In the genomic region with DNA sequence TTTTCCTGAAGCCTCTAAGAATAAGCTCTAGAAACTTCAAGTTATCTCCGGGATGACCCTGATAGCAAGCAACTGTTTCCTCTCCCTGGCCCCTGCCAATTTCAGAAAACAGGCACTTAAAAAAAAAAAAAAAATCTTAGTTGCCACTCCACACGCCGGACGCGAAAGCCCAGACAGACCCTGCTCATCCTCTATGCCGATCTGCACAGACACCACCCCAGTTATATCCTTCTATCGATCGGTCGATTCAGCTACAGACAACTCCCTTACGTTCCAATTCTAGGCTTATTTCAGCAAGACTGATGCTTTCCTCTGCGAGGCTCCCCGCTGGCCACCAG, we compare ENCODE assay signal across 8 cellular contexts. TPM values are rescaled to one million over a fixed set of nuclear protein-coding genes. Genes with fewer than 3 reads are reported as not detected.
A peak's percentile ranks its signal among the peaks of the same experiment; 100 is the strongest.
DNase-seq lines count a peak whose midpoint lies in the region; ATAC-seq lines count a peak whose summit lies in the region.

No MANE protein-coding gene starts in this region.

- intact Hi-C loops in activated T-helper 1 cell treated with anti-CD3 and anti-CD28 coated beads, Interleukin-12 subunit alpha, Interleukin-12 subunit beta, Interleukin-2, Interleukin-4 antibody, amounts not matched to agents 30 ng/mL and 10 ng/mL and 1 ng/mL, durations not matched to agents 14 hours and 24 hours and 36 hours (cut with micrococcal nuclease): loop anchor here (1.0 to 2.0 kb wide), 3 partner anchors 329 to 395 kb away; partner anchors contain the start of gene ENSA

- peaks cover 19% of the 10 kb centered on the region for H3K4me1 Mint-ChIP-seq in activated T-helper 1 cell treated with anti-CD3 and anti-CD28 coated beads, Interleukin-12 subunit alpha, Interleukin-12 subunit beta, Interleukin-2, Interleukin-4 antibody, amounts not matched to agents 30 ng/mL and 10 ng/mL and 1 ng/mL, durations not matched to agents 14 hours and 24 hours and 36 hours (ENCODE audit: low read depth)

- no peaks in the 10 kb centered on the region for H3K4me1 ChIP-seq in iPS DF 6.9 (ENCODE audit: control insufficient read depth, insufficient read depth, low read length)
- peaks cover 13% of the 10 kb centered on the region for H3K4me1 ChIP-seq in stomach smooth muscle (ENCODE audit: control insufficient read depth, insufficient read depth, low read length)

- H3K36me3 ChIP-seq in iPS DF 6.9 (ENCODE audit: control insufficient read depth, insufficient read depth, low read length) (peaks cover 2% of the 10 kb centered on the region; the same call in 1 of the 2 replicates), stomach smooth muscle (ENCODE audit: control insufficient read depth in 2 of 2, insufficient read depth in 2 of 2, low read length in 2 of 2) (no peaks in the 10 kb centered on the region)

- H3K9ac ChIP-seq in stomach smooth muscle (ENCODE audit: low read length in 2 of 2): peak overlapping the region; percentile 93 to 95

- ATAC-seq in GM21423 (IDR thresholded peaks at IDR 0.05; ENCODE audit: unreplicated experiment): no peak

- no peak overlapping the region for H3K4me3 Mint-ChIP-seq in activated T-helper 1 cell treated with anti-CD3 and anti-CD28 coated beads, Interleukin-12 subunit alpha, Interleukin-12 subunit beta, Interleukin-2, Interleukin-4 antibody, amounts not matched to agents 30 ng/mL and 10 ng/mL and 1 ng/mL, durations not matched to agents 14 hours and 24 hours and 36 hours

- H3K4me3 ChIP-seq in iPS DF 6.9 (ENCODE audit: low read length) (peak overlapping the region; percentile 90; the same call in 1 of the 2 replicates), stomach smooth muscle (ENCODE audit: low read length in 2 of 2) (peak overlapping the region; percentile 86 to 92)

- peak overlapping the region; percentile 99 for H3K27ac Mint-ChIP-seq in activated T-helper 1 cell treated with anti-CD3 and anti-CD28 coated beads, Interleukin-12 subunit alpha, Interleukin-12 subunit beta, Interleukin-2, Interleukin-4 antibody, amounts not matched to agents 30 ng/mL and 10 ng/mL and 1 ng/mL, durations not matched to agents 14 hours and 24 hours and 36 hours

- H3K9me3 ChIP-seq in iPS DF 6.9 (ENCODE audit: control insufficient read depth, insufficient read depth, low read length) (no peaks in the 10 kb centered on the region), stomach smooth muscle (ENCODE audit: control insufficient read depth in 2 of 2, low read length in 2 of 2) (no peaks in the 10 kb centered on the region)

- no peaks in the 10 kb centered on the region for H3K27me3 Mint-ChIP-seq in activated T-helper 1 cell treated with anti-CD3 and anti-CD28 coated beads, Interleukin-12 subunit alpha, Interleukin-12 subunit beta, Interleukin-2, Interleukin-4 antibody, amounts not matched to agents 30 ng/mL and 10 ng/mL and 1 ng/mL, durations not matched to agents 14 hours and 24 hours and 36 hours (ENCODE audit: insufficient read depth)

- DNase-seq in NCI-H1092 treated with DMSO at 0.1 percent for 48 hours (lab: John Stamatoyannopoulos, UW) (peak; percentile 62), NCI-H1092 (lab: John Stamatoyannopoulos, UW) (no peak), iPS DF 6.9 (ENCODE audit: low read depth, low spot score) (no peak), foreskin melanocyte (no peak)
- no peak for DNase-seq in activated T-helper 1 cell treated with anti-CD3 and anti-CD28 coated beads, Interleukin-12 subunit alpha, Interleukin-12 subunit beta, Interleukin-2, Interleukin-4 antibody, amounts not matched to agents 30 ng/mL and 10 ng/mL and 1 ng/mL, durations not matched to agents 14 hours and 24 hours and 36 hours (ENCODE audit: low spot score)
- DNase-seq in activated CD8-positive, alpha-beta memory T cell treated with anti-CD3 and anti-CD28 coated beads, Interleukin-2, amount 50 U/mL, for 48 hours: no peak

- H3K36me3 Mint-ChIP-seq in activated T-helper 1 cell treated with anti-CD3 and anti-CD28 coated beads, Interleukin-12 subunit alpha, Interleukin-12 subunit beta, Interleukin-2, Interleukin-4 antibody, amounts not matched to agents 30 ng/mL and 10 ng/mL and 1 ng/mL, durations not matched to agents 14 hours and 24 hours and 36 hours (ENCODE audit: low read depth): peaks cover 10% of the 10 kb centered on the region

- H3K27me3 ChIP-seq in iPS DF 6.9 (ENCODE audit: control insufficient read depth, insufficient read depth, low read length): no peaks in the 10 kb centered on the region
- no peaks in the 10 kb centered on the region for H3K27me3 ChIP-seq in stomach smooth muscle (ENCODE audit: control insufficient read depth in 1 of 2, insufficient read depth in 2 of 2, low read length in 2 of 2)

- WGBS in iPS DF 6.9 (ENCODE audit: insufficient coverage, insufficient read length): no CpG with 5 or more reads among the region's 12 CpGs

- H3K27ac ChIP-seq in iPS DF 6.9 (ENCODE audit: low read length) (no peak overlapping the region), stomach smooth muscle (ENCODE audit: low read length) (peak overlapping the region; percentile 96)

- no peaks in the 10 kb centered on the region for H3K9me3 Mint-ChIP-seq in activated T-helper 1 cell treated with anti-CD3 and anti-CD28 coated beads, Interleukin-12 subunit alpha, Interleukin-12 subunit beta, Interleukin-2, Interleukin-4 antibody, amounts not matched to agents 30 ng/mL and 10 ng/mL and 1 ng/mL, durations not matched to agents 14 hours and 24 hours and 36 hours

RNA-seq across cellular contexts. Expression of gene ANP32E, which starts 1.6 kb away (rescaled TPM):
- total RNA-seq in activated T-helper 1 cell treated with anti-CD3 and anti-CD28 coated beads, Interleukin-12 subunit alpha, Interleukin-12 subunit beta, Interleukin-2, Interleukin-4 antibody, amounts not matched to agents 30 ng/mL and 10 ng/mL and 1 ng/mL, durations not matched to agents 14 hours and 24 hours and 36 hours: 196 and 217 TPM in 2 replicates

RNA-seq across cellular contexts. Expression of gene CA14, which starts 23.3 kb away (rescaled TPM):
- total RNA-seq in activated T-helper 1 cell treated with anti-CD3 and anti-CD28 coated beads, Interleukin-12 subunit alpha, Interleukin-12 subunit beta, Interleukin-2, Interleukin-4 antibody, amounts not matched to agents 30 ng/mL and 10 ng/mL and 1 ng/mL, durations not matched to agents 14 hours and 24 hours and 36 hours: not detected in 2 replicates

RNA-seq across cellular contexts. Expression of gene APH1A, which starts 34.5 kb away (rescaled TPM):
- 102 and 111 TPM in 2 replicates for total RNA-seq in activated T-helper 1 cell treated with anti-CD3 and anti-CD28 coated beads, Interleukin-12 subunit alpha, Interleukin-12 subunit beta, Interleukin-2, Interleukin-4 antibody, amounts not matched to agents 30 ng/mL and 10 ng/mL and 1 ng/mL, durations not matched to agents 14 hours and 24 hours and 36 hours

RNA-seq across cellular contexts. Expression of gene C1orf54, which starts 38.3 kb away (rescaled TPM):
- 1.6 TPM in 2 replicates for total RNA-seq in activated T-helper 1 cell treated with anti-CD3 and anti-CD28 coated beads, Interleukin-12 subunit alpha, Interleukin-12 subunit beta, Interleukin-2, Interleukin-4 antibody, amounts not matched to agents 30 ng/mL and 10 ng/mL and 1 ng/mL, durations not matched to agents 14 hours and 24 hours and 36 hours

RNA-seq across cellular contexts. Expression of gene CIART, which starts 48.1 kb away (rescaled TPM):
- total RNA-seq in activated T-helper 1 cell treated with anti-CD3 and anti-CD28 coated beads, Interleukin-12 subunit alpha, Interleukin-12 subunit beta, Interleukin-2, Interleukin-4 antibody, amounts not matched to agents 30 ng/mL and 10 ng/mL and 1 ng/mL, durations not matched to agents 14 hours and 24 hours and 36 hours: 3.4 TPM in 2 replicates
